In genomic region chr1:100249537-100250257, GRCh38 we compare ENCODE assay signal across 8 cellular contexts. TPM values are rescaled to one million over a fixed set of nuclear protein-coding genes. Genes with fewer than 3 reads are reported as not detected.
A peak's percentile ranks its signal among the peaks of the same experiment; 100 is the strongest.
DNase-seq lines count a peak whose midpoint lies in the region; ATAC-seq and TF ChIP-seq lines count a peak whose summit lies in the region.

TSS of gene DBT (minus strand) at chr1:100249834. CDS start at chr1:100249820, 14 bp downstream.

- peak within 1 kb of the TSS; percentile 85 to 96 (median 88) for H3K4me2 ChIP-seq in BLaER1 treated with 17β-estradiol and CSF1 and Interleukin-3, amounts not matched to agents 10 nM and 100 nM

- ATAC-seq in GM19328 (IDR thresholded peaks at IDR 0.05; ENCODE audit: unreplicated experiment) (peak; percentile 100), HG03469 (IDR thresholded peaks at IDR 0.05; ENCODE audit: unreplicated experiment) (peak; percentile 100)

- H3K27ac ChIP-seq in BLaER1 treated with 17β-estradiol and CSF1 and Interleukin-3, amounts not matched to agents 10 nM and 100 nM, result peak within 1 kb of the TSS; percentile 60 to 90 (median 83)
- H3K27ac ChIP-seq in coronary artery, result peak within 1 kb of the TSS; percentile 82 to 95

- H3K27ac Mint-ChIP-seq in activated CD4-positive, alpha-beta T cell treated with anti-CD3 and anti-CD28 coated beads, Interleukin-2, amount 10 ng/mL, durations not matched to agents 24 days and 14 days, result no peak within 1 kb of the TSS

- TF ChIP-seq CTCF in coronary artery (IDR thresholded peaks at IDR 0.05), result no peak

- H3K27me3 Mint-ChIP-seq in activated CD4-positive, alpha-beta T cell treated with anti-CD3 and anti-CD28 coated beads, Interleukin-2, amount 10 ng/mL, durations not matched to agents 24 days and 14 days, result peaks cover 8% of the 10 kb centered on the region

- H3K4me3 Mint-ChIP-seq in activated CD4-positive, alpha-beta T cell treated with anti-CD3 and anti-CD28 coated beads, Interleukin-2, amount 10 ng/mL, durations not matched to agents 24 days and 14 days, result no peak within 1 kb of the TSS

- H3K4me3 ChIP-seq in BLaER1 treated with 17β-estradiol and CSF1 and Interleukin-3, amounts not matched to agents 10 nM and 100 nM, result peak within 1 kb of the TSS; percentile 83 to 90 (median 86)
- peak within 1 kb of the TSS; percentile 98 for H3K4me3 ChIP-seq in coronary artery

- no peaks in the 10 kb centered on the region for H3K36me3 ChIP-seq in BLaER1 treated with 17β-estradiol and CSF1 and Interleukin-3, amounts not matched to agents 10 nM and 100 nM

- no peaks in the 10 kb centered on the region for H3K9me3 Mint-ChIP-seq in activated CD4-positive, alpha-beta T cell treated with anti-CD3 and anti-CD28 coated beads, Interleukin-2, amount 10 ng/mL, durations not matched to agents 24 days and 14 days

- peaks cover 11% of the 10 kb centered on the region for H3K4me1 Mint-ChIP-seq in activated CD4-positive, alpha-beta T cell treated with anti-CD3 and anti-CD28 coated beads, Interleukin-2, amount 10 ng/mL, durations not matched to agents 24 days and 14 days

- H3K4me1 ChIP-seq in BLaER1 treated with 17β-estradiol and CSF1 and Interleukin-3, amounts not matched to agents 10 nM and 100 nM, result peaks cover 11 to 25% (median 17%) of the 10 kb centered on the region in 10 experiments

- intact Hi-C loops in activated CD4-positive, alpha-beta T cell treated with anti-CD3 and anti-CD28 coated beads, Interleukin-2, amount 10 ng/mL, durations not matched to agents 24 days and 14 days (cut with micrococcal nuclease), result loop anchor here (2.0 to 5.0 kb wide), 5 partner anchors 15 to 212 kb away; partner anchors contain the start of genes CDC14A, SASS6 and TRMT13

- peaks cover 0 to 5% (median 0%) of the 10 kb centered on the region in 11 experiments; a peak in 2 of 22 replicates for H4K20me1 ChIP-seq in BLaER1 treated with 17β-estradiol and CSF1 and Interleukin-3, amounts not matched to agents 10 nM and 100 nM

- H3K9me3 ChIP-seq in BLaER1 treated with 17β-estradiol and CSF1 and Interleukin-3, amounts not matched to agents 10 nM and 100 nM (replicated peaks in 1 of 11), result no peaks in the 10 kb centered on the region

- H3K27me3 ChIP-seq in BLaER1 treated with 17β-estradiol and CSF1 and Interleukin-3, amounts not matched to agents 10 nM and 100 nM, result no peaks in the 10 kb centered on the region

- H3K36me3 Mint-ChIP-seq in activated CD4-positive, alpha-beta T cell treated with anti-CD3 and anti-CD28 coated beads, Interleukin-2, amount 10 ng/mL, durations not matched to agents 24 days and 14 days (ENCODE audit: low read depth), result peaks cover 2% of the 10 kb centered on the region

- H3K9ac ChIP-seq in BLaER1 treated with 17β-estradiol and CSF1 and Interleukin-3, amounts not matched to agents 10 nM and 100 nM, result peak within 1 kb of the TSS; percentile 84 to 90 (median 86)

- peak; percentile 92 for DNase-seq in NCI-H526 treated with DMSO at 0.1 percent for 48 hours (lab: John Stamatoyannopoulos, UW)
- DNase-seq in activated CD4-positive, alpha-beta T cell treated with anti-CD3 and anti-CD28 coated beads, Interleukin-2, amount 10 ng/mL, durations not matched to agents 24 days and 14 days, result peak; percentile 98
- peak; percentile 98 for DNase-seq in coronary artery (ENCODE audit: low spot score)
- peak; percentile 99 for DNase-seq in left kidney (ENCODE audit: low read depth, low spot score)
- peak; percentile 90 to 94 for DNase-seq in stimulated activated CD4-positive, alpha-beta T cell treated with anti-CD3 and anti-CD28 coated beads, Interleukin-2, amount 100 ng/mL, for 24 hours

RNA-seq across cellular contexts. Expression of gene DBT, which starts in this region (rescaled TPM):
- total RNA-seq in activated CD4-positive, alpha-beta T cell treated with anti-CD3 and anti-CD28 coated beads, Interleukin-2, amount 10 ng/mL, durations not matched to agents 24 days and 14 days, result 11.9 and 12.4 TPM in 2 replicates

Comparison
In these comparisons a context has a peak if more than half of its experiments do, and no peak if none do; other contexts are left out.
1. Peak in every context shown above with its lines: DNase-seq, ATAC-seq, H3K4me3 ChIP-seq and H3K27ac ChIP-seq.